ENCODE assay signal across 8 cellular contexts in the genomic region with DNA sequence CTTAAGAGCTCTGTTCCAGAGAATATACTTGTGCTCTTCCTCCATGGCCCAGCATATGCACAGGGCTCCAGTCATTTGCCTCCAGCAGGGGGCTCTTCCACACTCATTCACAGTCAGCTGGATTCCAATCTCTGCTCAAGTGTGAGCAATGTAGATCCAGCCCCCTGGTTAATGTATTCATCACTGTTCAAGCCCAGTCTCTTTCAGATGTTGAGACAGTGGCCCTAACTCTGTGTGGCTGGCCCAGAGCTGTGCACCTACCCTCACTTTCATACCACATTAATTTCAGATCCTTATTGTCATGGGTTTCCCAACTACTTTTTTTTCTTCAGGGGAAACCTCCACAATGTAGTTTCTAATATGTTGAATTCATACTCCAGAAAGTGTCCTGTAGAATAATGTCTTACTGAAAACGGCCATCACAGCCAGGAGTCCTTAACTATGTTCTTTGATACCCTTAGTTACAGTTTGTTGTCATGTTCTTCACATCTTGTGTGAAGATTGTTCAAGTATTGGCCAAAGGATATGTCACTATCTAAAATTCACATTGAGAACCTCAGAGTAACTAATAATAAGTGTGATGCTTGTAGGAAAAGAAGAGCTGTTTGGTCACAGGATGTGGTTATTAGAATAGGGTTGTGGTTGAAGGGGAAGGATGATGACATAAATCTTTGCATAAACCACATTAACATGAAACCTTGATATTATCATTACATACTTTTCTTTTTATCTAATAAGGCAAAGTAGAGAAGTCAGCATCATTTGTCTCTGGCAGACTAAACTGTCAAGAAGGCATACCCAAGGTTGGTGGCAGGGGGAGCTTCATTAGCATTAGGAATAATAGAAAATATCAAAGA. TPM values are rescaled to one million over a fixed set of nuclear protein-coding genes. Genes with fewer than 3 reads are reported as not detected.
DNase-seq lines count a peak whose midpoint lies in the region; ATAC-seq and TF ChIP-seq lines count a peak whose summit lies in the region.

No MANE protein-coding gene starts in this region.

- no peak overlapping the region for H3K27ac ChIP-seq in left ventricle myocardium inferior (replicated peaks)

- no peaks in the 10 kb centered on the region for H3K27me3 ChIP-seq in left ventricle myocardium inferior (ENCODE audit: low read depth)

- peak; percentile 35 for TF ChIP-seq CTCF in left ventricle myocardium inferior (IDR thresholded peaks at IDR 0.05; ENCODE audit: borderline replicate concordance)

- no peaks in the 10 kb centered on the region for H3K36me3 ChIP-seq in left ventricle myocardium inferior

- no peak overlapping the region for H3K4me3 ChIP-seq in left ventricle myocardium inferior

- no peaks in the 10 kb centered on the region for H3K4me1 ChIP-seq in left ventricle myocardium inferior

- intact Hi-C loops in Right ventricle myocardium inferior (cut with DNase I), result no loop called here
- intact Hi-C loops in cardiac septum (cut with DNase I), result no loop called here
- intact Hi-C loops in left ventricle myocardium inferior (cut with micrococcal nuclease), result no loop called here

- peak; percentile 52 for ATAC-seq in Right ventricle myocardium inferior
- peak; percentile 68 for ATAC-seq in HG02763 (IDR thresholded peaks at IDR 0.05; ENCODE audit: unreplicated experiment)

- no peak for DNase-seq in Right ventricle myocardium inferior (ENCODE audit: missing footprints)
- no peak for DNase-seq in cardiac septum (ENCODE audit: low spot score)
- peak; percentile 17 for DNase-seq in NCI-H82 treated with DMSO at 0.1 percent for 48 hours (lab: John Stamatoyannopoulos, UW; ENCODE audit: unreplicated experiment)
- peak; percentile 55 to 63 for DNase-seq in activated T-cell treated with anti-CD3 and anti-CD28 coated beads, Interleukin-2, amount 50 U/mL, for 48 hours
- DNase-seq in left ventricle myocardium inferior, result no peak
- peak; percentile 40 to 46 for DNase-seq in stimulated activated CD4-positive, alpha-beta T cell treated with anti-CD3 and anti-CD28 coated beads, Interleukin-2, amount 100 ng/mL, for 24 hours
- DNase-seq in A172 (ENCODE audit: low spot score), result no peak

- peaks cover 10% of the 10 kb centered on the region for H3K9me3 ChIP-seq in left ventricle myocardium inferior (replicated peaks)

RNA-seq across cellular contexts. Expression of a gene that starts 14.4 kb away (rescaled TPM):
- total RNA-seq in Right ventricle myocardium inferior (5.3 TPM), cardiac septum (5.2 TPM), left ventricle myocardium inferior (5.4 TPM)
- total RNA-seq in A172 (2014; rRNA removed; shearing (Covaris generic)), result not detected in 2 replicates

RNA-seq across cellular contexts. Expression of a gene that starts 33.1 kb away (rescaled TPM):
- total RNA-seq in Right ventricle myocardium inferior, result 32.4 TPM
- total RNA-seq in cardiac septum, result 27.6 TPM
- total RNA-seq in left ventricle myocardium inferior, result 26.4 TPM
- total RNA-seq in A172 (2014; rRNA removed; shearing (Covaris generic)), result 0.07 TPM in 1 of 2 replicates, not detected in the other

RNA-seq across cellular contexts. Expression of a gene that starts 43.7 kb away (rescaled TPM):
- total RNA-seq in Right ventricle myocardium inferior, result 3.9 TPM
- 3.7 TPM for total RNA-seq in cardiac septum
- total RNA-seq in left ventricle myocardium inferior, result 2.0 TPM
- not detected in 2 replicates for total RNA-seq in A172 (2014; rRNA removed; shearing (Covaris generic))

Comparison
In these comparisons a context has a peak if more than half of its experiments do, and no peak if none do; other contexts are left out.
1. DNase-seq: peak in NCI-H82 treated with DMSO at 0.1 percent for 48 hours (single experiment), activated T-cell treated with anti-CD3 and anti-CD28 coated beads, Interleukin-2, amount 50 U/mL, for 48 hours (2 of 2) and stimulated activated CD4-positive, alpha-beta T cell treated with anti-CD3 and anti-CD28 coated beads, Interleukin-2, amount 100 ng/mL, for 24 hours (2 of 2); none in Right ventricle myocardium inferior (single experiment), cardiac septum (single experiment), left ventricle myocardium inferior (single experiment) and A172 (single experiment).
2. RNA of a gene that starts 33.1 kb away (total RNA-seq): 32.4 TPM in Right ventricle myocardium inferior (single experiment), 27.6 TPM in cardiac septum (single experiment) and 26.4 TPM in left ventricle myocardium inferior (single experiment); 0.07 TPM in A172; every median in the first group is over 10 times any median in the second.